In genomic region chr10:132418520-132419416, GRCh38 we compare ENCODE assay signal across 8 cellular contexts. TPM values are rescaled to one million over a fixed set of nuclear protein-coding genes. Genes with fewer than 3 reads are reported as not detected.
DNase-seq lines count a peak whose midpoint lies in the region; FAIRE-seq and TF ChIP-seq lines count a peak whose summit lies in the region.

No MANE protein-coding gene starts in this region.

- no peaks in the 10 kb centered on the region for H3K27me3 Mint-ChIP-seq in activated CD4-positive, alpha-beta memory T cell treated with anti-CD3 and anti-CD28 coated beads for 36 hours

- H3K9me3 ChIP-seq in sigmoid colon, result no peaks in the 10 kb centered on the region

- no peak for TF ChIP-seq CTCF in sigmoid colon (IDR thresholded peaks at IDR 0.05)

- peaks cover 12% of the 10 kb centered on the region for H3K4me1 Mint-ChIP-seq in activated CD4-positive, alpha-beta memory T cell treated with anti-CD3 and anti-CD28 coated beads for 36 hours (ENCODE audit: low read depth)

- peaks cover 0 to 6% (median 0%) of the 10 kb centered on the region in 4 donors for H3K36me3 ChIP-seq in sigmoid colon

- H3K27ac ChIP-seq in sigmoid colon, result peak overlapping the region; percentile 88 to 93 (median 92)

- DNase-seq in H54 (ENCODE audit: insufficient read length, low spot score), result peak; percentile 68
- peak; percentile 91 for DNase-seq in NCI-H69 (lab: John Stamatoyannopoulos, UW)
- DNase-seq in foreskin melanocyte, result peak; percentile 18
- no peak for DNase-seq in sigmoid colon
- DNase-seq in central memory CD4-positive, alpha-beta T cell, result no peak
- no peak for DNase-seq in activated CD8-positive, alpha-beta memory T cell treated with anti-CD3 and anti-CD28 coated beads, Interleukin-2, amount 50 U/mL, for 4 hours
- no peak for DNase-seq in HEK293T (ENCODE audit: extremely low spot score)
- DNase-seq in activated CD4-positive, alpha-beta memory T cell treated with anti-CD3 and anti-CD28 coated beads for 36 hours, result no peak

- H3K27ac Mint-ChIP-seq in activated CD4-positive, alpha-beta memory T cell treated with anti-CD3 and anti-CD28 coated beads for 36 hours, result no peak overlapping the region

- CTCF ChIA-PET in HEK293T (lab: Yijun Ruan, JAX), result interaction anchor here (1.2 kb wide), 1 partner anchor 66 kb away, joined by 3 read pairs; no protein-coding TSS in a partner anchor
- CTCF ChIA-PET in activated CD4-positive, alpha-beta memory T cell treated with anti-CD3 and anti-CD28 coated beads for 36 hours (lab: Charles Lee), result no interaction called here

- intact Hi-C loops in sigmoid colon (cut with DNase I), result no loop called here
- intact Hi-C loops in activated CD4-positive, alpha-beta memory T cell treated with anti-CD3 and anti-CD28 coated beads for 36 hours (cut with micrococcal nuclease), result no loop called here

- no peak overlapping the region for H3K4me3 ChIP-seq in sigmoid colon

- no peaks in the 10 kb centered on the region for H3K36me3 Mint-ChIP-seq in activated CD4-positive, alpha-beta memory T cell treated with anti-CD3 and anti-CD28 coated beads for 36 hours

- POLR2A ChIA-PET in HEK293T (lab: Yijun Ruan, JAX), result interaction anchor here (1.1 to 2.8 kb wide), 2 partner anchors 12 to 24 kb away, joined by 4 to 7 read pairs; no protein-coding TSS in a partner anchor
- POLR2A ChIA-PET in activated CD4-positive, alpha-beta memory T cell treated with anti-CD3 and anti-CD28 coated beads for 36 hours (lab: Charles Lee), result no interaction called here

- no peak for TF ChIP-seq EP300 in sigmoid colon (IDR thresholded peaks at IDR 0.05)

- no peak for TF ChIP-seq POLR2A in H54 (IDR thresholded peaks at IDR 0.05; ENCODE audit: low read depth, low read length)
- TF ChIP-seq POLR2A in sigmoid colon (IDR thresholded peaks at IDR 0.05), result peak in 1 of 2 donors; percentile 65

- H3K4me1 ChIP-seq in sigmoid colon, result peaks cover 0 to 84% (median 76%) of the 10 kb centered on the region in 4 donors

- no peak overlapping the region for H3K4me3 Mint-ChIP-seq in activated CD4-positive, alpha-beta memory T cell treated with anti-CD3 and anti-CD28 coated beads for 36 hours

- no peaks in the 10 kb centered on the region for H3K27me3 ChIP-seq in sigmoid colon

- no peak for FAIRE-seq in H54 (lab: Jason Lieb, UNC)

- no peaks in the 10 kb centered on the region for H3K9me3 Mint-ChIP-seq in activated CD4-positive, alpha-beta memory T cell treated with anti-CD3 and anti-CD28 coated beads for 36 hours

- 14 to 53% methylated on average over 18 of the region's 18 CpGs for WGBS in sigmoid colon, 2 donors

TF ChIP-seq in HEK293T, 16 proteins besides CTCF, POLR2A, EP300 and RAD21:
- TF ChIP-seq CTBP1 (IDR thresholded peaks at IDR 0.05; ENCODE audit: borderline replicate concordance), result no peak
- TF ChIP-seq NFRKB (IDR thresholded peaks at IDR 0.05), result no peak
- no peak for TF ChIP-seq ELF4 (IDR thresholded peaks at IDR 0.05)
- no peak for TF ChIP-seq FOXM1 (IDR thresholded peaks at IDR 0.05; ENCODE audit: borderline replicate concordance)
- TF ChIP-seq LEF1 (IDR thresholded peaks at IDR 0.05; ENCODE audit: borderline replicate concordance), result no peak
- no peak for TF ChIP-seq BHLHE40 (IDR thresholded peaks at IDR 0.05; ENCODE audit: borderline replicate concordance)
- TF ChIP-seq SUZ12 (IDR thresholded peaks at IDR 0.05), result no peak
- no peak for TF ChIP-seq SP1 (IDR thresholded peaks at IDR 0.05)
- TF ChIP-seq FOXK2 (IDR thresholded peaks at IDR 0.05), result no peak
- no peak for TF ChIP-seq ZNF384 (IDR thresholded peaks at IDR 0.05)
- TF ChIP-seq ARNT (IDR thresholded peaks at IDR 0.05), result no peak
- TF ChIP-seq TARDBP (IDR thresholded peaks at IDR 0.05), result no peak
- no peak for TF ChIP-seq L3MBTL2 (conservative IDR thresholded peaks at IDR 0.05)
- TF ChIP-seq PKNOX1 (IDR thresholded peaks at IDR 0.05), result no peak

RNA-seq across cellular contexts. Expression of gene PWWP2B, which starts 21.8 kb away (rescaled TPM):
- 10 to 100 TPM in 1 of 4 donors, 1 to 10 TPM in 3; 7.7 to 10.2 (median 9.3) TPM for total RNA-seq in sigmoid colon
- polyA plus RNA-seq in sigmoid colon, result 10 to 100 TPM; 27.0 to 50.8 (median 28.2) TPM
- total RNA-seq in activated CD4-positive, alpha-beta memory T cell treated with anti-CD3 and anti-CD28 coated beads for 36 hours, result 1 to 10 TPM; 3.0 to 3.1 TPM

Comparison
In these comparisons a context has a peak if more than half of its experiments do, and no peak if none do; other contexts are left out.
1. DNase-seq: peak in H54 (single experiment), NCI-H69 (single experiment) and foreskin melanocyte (single experiment); none in sigmoid colon (single experiment), central memory CD4-positive, alpha-beta T cell (single experiment), activated CD8-positive, alpha-beta memory T cell treated with anti-CD3 and anti-CD28 coated beads, Interleukin-2, amount 50 U/mL, for 4 hours (single experiment), HEK293T (single experiment) and activated CD4-positive, alpha-beta memory T cell treated with anti-CD3 and anti-CD28 coated beads for 36 hours (single experiment).